Comparison of ENCODE assay signal across 11 cellular contexts in genomic region chr10:43201545-43202131, GRCh38.
A peak's percentile ranks its signal among the peaks of the same experiment; 100 is the strongest.
DNase-seq lines count a peak whose midpoint lies in the region; ATAC-seq and TF ChIP-seq lines count a peak whose summit lies in the region.
"Had no signal": no experiment of that assay in that cellular context is flagged by ENCODE, and none has a peak within 500 bp of the region (broad histone marks: within the 10 kb centered on the region; RNA-seq: fewer than 3 reads in every experiment).

No MANE protein-coding gene starts in this region.

- H3K36me3 ChIP-seq in CD4-positive, CD25-positive, alpha-beta regulatory T cell (ENCODE audit: control insufficient read depth, insufficient read depth, low read length): no peaks in the 10 kb centered on the region
- H3K36me3 ChIP-seq in MG63: no peaks in the 10 kb centered on the region

- no peak for DNase-seq in CD4-positive, CD25-positive, alpha-beta regulatory T cell
- no peak for DNase-seq in MG63
- DNase-seq in endothelial cell (ENCODE audit: low spot score): peak; percentile 2
- DNase-seq in natural killer cell treated with Interleukin-12 subunit alpha and Interleukin-12 subunit beta and Interleukin-15 and Interleukin-18, amount 100 ng/mL, for 72 hours (ENCODE audit: low spot score): no peak
- DNase-seq: DMS79, NCI-H1436 had no signal

- H3K4me1 Mint-ChIP-seq in CD4-positive, CD25-positive, alpha-beta regulatory T cell: peaks cover 0 to 9% (median 5%) of the 10 kb centered on the region in 4 donors
- peaks cover 3% of the 10 kb centered on the region for H3K4me1 Mint-ChIP-seq in endothelial cell (ENCODE audit: unreplicated experiment)
- H3K4me1 Mint-ChIP-seq in natural killer cell treated with Interleukin-12 subunit alpha and Interleukin-12 subunit beta and Interleukin-15 and Interleukin-18, amount 100 ng/mL, for 72 hours (ENCODE audit: low read depth in 2 of 2): peaks cover 5 to 7% of the 10 kb centered on the region in 2 donors

- no peak for ATAC-seq in CD4-positive, CD25-positive, alpha-beta regulatory T cell (ENCODE audit: low read depth in 2 of 2)
- no peak for ATAC-seq in natural killer cell treated with Interleukin-12 subunit alpha and Interleukin-12 subunit beta and Interleukin-15 and Interleukin-18, amount 100 ng/mL, for 72 hours
- no peak for ATAC-seq in GM18498 (IDR thresholded peaks at IDR 0.05; ENCODE audit: unreplicated experiment)
- no peak for ATAC-seq in GM18517 (IDR thresholded peaks at IDR 0.05; ENCODE audit: unreplicated experiment)
- ATAC-seq in GM19035 (IDR thresholded peaks at IDR 0.05; ENCODE audit: unreplicated experiment): no peak
- ATAC-seq in HG03432 (IDR thresholded peaks at IDR 0.05; ENCODE audit: unreplicated experiment): no peak

- peak overlapping the region; percentile 24 for H3K4me3 ChIP-seq in CD4-positive, CD25-positive, alpha-beta regulatory T cell (ENCODE audit: low read depth, low read length)
- peak overlapping the region; percentile 44; the same call in 1 of the 2 replicates for H3K4me3 ChIP-seq in MG63

- no peaks in the 10 kb centered on the region for H3K27me3 Mint-ChIP-seq in CD4-positive, CD25-positive, alpha-beta regulatory T cell
- peaks cover 6% of the 10 kb centered on the region for H3K27me3 Mint-ChIP-seq in endothelial cell (ENCODE audit: unreplicated experiment)
- no peaks in the 10 kb centered on the region for H3K27me3 Mint-ChIP-seq in natural killer cell treated with Interleukin-12 subunit alpha and Interleukin-12 subunit beta and Interleukin-15 and Interleukin-18, amount 100 ng/mL, for 72 hours

- no peak overlapping the region for H3K27ac ChIP-seq in CD4-positive, CD25-positive, alpha-beta regulatory T cell (ENCODE audit: insufficient read depth, low read length, poor library complexity, severe bottlenecking)

- H3K36me3 Mint-ChIP-seq in CD4-positive, CD25-positive, alpha-beta regulatory T cell: no peaks in the 10 kb centered on the region
- peaks cover 4% of the 10 kb centered on the region for H3K36me3 Mint-ChIP-seq in endothelial cell (ENCODE audit: low read depth, unreplicated experiment)
- no peaks in the 10 kb centered on the region for H3K36me3 Mint-ChIP-seq in natural killer cell treated with Interleukin-12 subunit alpha and Interleukin-12 subunit beta and Interleukin-15 and Interleukin-18, amount 100 ng/mL, for 72 hours

- H3K9me3 ChIP-seq in CD4-positive, CD25-positive, alpha-beta regulatory T cell (ENCODE audit: control insufficient read depth in 2 of 2, low read length in 2 of 2): no peaks in the 10 kb centered on the region
- H3K9me3 ChIP-seq in MG63: no peaks in the 10 kb centered on the region

- no peak overlapping the region for H3K27ac Mint-ChIP-seq in CD4-positive, CD25-positive, alpha-beta regulatory T cell
- no peak overlapping the region for H3K27ac Mint-ChIP-seq in endothelial cell (ENCODE audit: unreplicated experiment)
- H3K27ac Mint-ChIP-seq in natural killer cell treated with Interleukin-12 subunit alpha and Interleukin-12 subunit beta and Interleukin-15 and Interleukin-18, amount 100 ng/mL, for 72 hours: peak overlapping the region in 1 of 2 donors; percentile 29
- H3K27ac Mint-ChIP-seq: T-helper 1 cell treated with Interleukin-12 subunit alpha and Interleukin-12 subunit beta and Interleukin-4 antibody, amounts not matched to agents 30 μg/mL and 1 μg/mL, for 36 hours had no signal

- peak overlapping the region; percentile 78 to 93 (median 82) for H3K4me3 Mint-ChIP-seq in CD4-positive, CD25-positive, alpha-beta regulatory T cell
- H3K4me3 Mint-ChIP-seq in endothelial cell (ENCODE audit: unreplicated experiment): no peak overlapping the region
- H3K4me3 Mint-ChIP-seq in natural killer cell treated with Interleukin-12 subunit alpha and Interleukin-12 subunit beta and Interleukin-15 and Interleukin-18, amount 100 ng/mL, for 72 hours: peak overlapping the region; percentile 78

- peaks cover 10% of the 10 kb centered on the region for H3K4me1 ChIP-seq in CD4-positive, CD25-positive, alpha-beta regulatory T cell (ENCODE audit: control insufficient read depth, insufficient read depth, low read length, poor library complexity, severe bottlenecking)

- no peaks in the 10 kb centered on the region for H3K27me3 ChIP-seq in CD4-positive, CD25-positive, alpha-beta regulatory T cell (ENCODE audit: control insufficient read depth, insufficient read depth, low read length)
- H3K27me3 ChIP-seq in MG63: no peaks in the 10 kb centered on the region

- no peak for TF ChIP-seq CTCF in endothelial cell (IDR thresholded peaks at IDR 0.05; ENCODE audit: unreplicated experiment)

- H3K9me3 Mint-ChIP-seq in CD4-positive, CD25-positive, alpha-beta regulatory T cell: peaks cover 0 to 1% (median 0%) of the 10 kb centered on the region in 7 donors
- H3K9me3 Mint-ChIP-seq in endothelial cell (ENCODE audit: unreplicated experiment): no peaks in the 10 kb centered on the region
- no peaks in the 10 kb centered on the region for H3K9me3 Mint-ChIP-seq in natural killer cell treated with Interleukin-12 subunit alpha and Interleukin-12 subunit beta and Interleukin-15 and Interleukin-18, amount 100 ng/mL, for 72 hours
- H3K9me3 Mint-ChIP-seq: T-helper 1 cell treated with Interleukin-12 subunit alpha and Interleukin-12 subunit beta and Interleukin-4 antibody, amounts not matched to agents 30 μg/mL and 1 μg/mL, for 36 hours had no signal
